18 cellular contexts compared by ENCODE assay signal in genomic region chr6:39568896-39569295, GRCh38.
A peak's percentile ranks its signal among the peaks of the same experiment; 100 is the strongest.
DNase-seq lines count a peak whose midpoint lies in the region; FAIRE-seq and TF ChIP-seq lines count a peak whose summit lies in the region.
"Had no signal": no experiment of that assay in that cellular context is flagged by ENCODE, and none has a peak within 500 bp of the region (broad histone marks: within the 10 kb centered on the region; RNA-seq: fewer than 3 reads in every experiment).

No MANE protein-coding gene starts in this region.

- H3K36me3 Mint-ChIP-seq in osteocyte (ENCODE audit: unreplicated experiment): no peaks in the 10 kb centered on the region
- H3K36me3 Mint-ChIP-seq in activated T-helper 2 cell treated with anti-CD3 and anti-CD28 coated beads, Interferon-gamma antibody, Interleukin-2, Interleukin-4, amounts not matched to agents 10 μg/mL and 5 μg/mL and 100 μg/mL, durations not matched to agents 14 hours and 24 hours and 36 hours (ENCODE audit: low read depth): no peaks in the 10 kb centered on the region

- FAIRE-seq in RCC 7860 (lab: Jason Lieb, UNC) (peak; percentile 51), GM12892 (lab: Jason Lieb, UNC) (no peak)
- FAIRE-seq: K562 had no signal

- no peaks in the 10 kb centered on the region for H3K36me3 ChIP-seq in esophagus muscularis mucosa
- no peaks in the 10 kb centered on the region for H3K36me3 ChIP-seq in esophagus squamous epithelium
- H3K36me3 ChIP-seq: heart right ventricle, spleen had no signal

- DNase-seq in Daoy (ENCODE audit: low read depth): peak; percentile 28
- peak; percentile 19 for DNase-seq in RCC 7860 (ENCODE audit: low spot score)
- no peak for DNase-seq in esophagus muscularis mucosa (ENCODE audit: extremely low spot score)
- DNase-seq in osteocyte (ENCODE audit: extremely low spot score, unreplicated experiment): no peak
- DNase-seq in OCI-M1 (lab: John Stamatoyannopoulos, UW): no peak
- no peak for DNase-seq in esophagus squamous epithelium (lab: John Stamatoyannopoulos, UW)
- no peak for DNase-seq in activated T-helper 2 cell treated with anti-CD3 and anti-CD28 coated beads, Interferon-gamma antibody, Interleukin-2, Interleukin-4, amounts not matched to agents 10 μg/mL and 5 μg/mL and 100 μg/mL, durations not matched to agents 14 hours and 24 hours and 36 hours (ENCODE audit: low spot score)
- DNase-seq in GM12892 (ENCODE audit: insufficient read length): no peak
- DNase-seq: activated gamma-delta T cell treated with Interleukin-2 at 50 U/mL for 16 hours; effector memory CD8-positive, alpha-beta T cell; heart right ventricle; mucosa of descending colon; occipital lobe; spleen; stimulated activated naive CD4-positive, alpha-beta T cell treated with Interleukin-2 at 50 U/mL for 16 hours; SW 1271 had no signal

- TF ChIP-seq CTCF in esophagus muscularis mucosa (IDR thresholded peaks at IDR 0.05) (no peak), osteocyte (IDR thresholded peaks at IDR 0.05) (no peak), esophagus squamous epithelium (IDR thresholded peaks at IDR 0.05) (no peak)

- 29% methylated on average over 1 of the region's 1 CpG for WGBS in esophagus muscularis mucosa
- 20 to 21% methylated on average over 1 of the region's 1 CpG for WGBS in esophagus squamous epithelium, 2 donors

- H3K9me3 Mint-ChIP-seq in osteocyte (ENCODE audit: unreplicated experiment): peaks cover 6% of the 10 kb centered on the region
- no peaks in the 10 kb centered on the region for H3K9me3 Mint-ChIP-seq in activated T-helper 2 cell treated with anti-CD3 and anti-CD28 coated beads, Interferon-gamma antibody, Interleukin-2, Interleukin-4, amounts not matched to agents 10 μg/mL and 5 μg/mL and 100 μg/mL, durations not matched to agents 14 hours and 24 hours and 36 hours
- H3K9me3 Mint-ChIP-seq: effector memory CD8-positive, alpha-beta T cell had no signal

- intact Hi-C loops in esophagus muscularis mucosa (cut with DNase I): no loop called here
- intact Hi-C loops in esophagus squamous epithelium (cut with DNase I): no loop called here
- intact Hi-C loops in activated T-helper 2 cell treated with anti-CD3 and anti-CD28 coated beads, Interferon-gamma antibody, Interleukin-2, Interleukin-4, amounts not matched to agents 10 μg/mL and 5 μg/mL and 100 μg/mL, durations not matched to agents 14 hours and 24 hours and 36 hours (cut with micrococcal nuclease): no loop called here

- H3K27me3 Mint-ChIP-seq in osteocyte (ENCODE audit: unreplicated experiment): no peaks in the 10 kb centered on the region
- peaks cover 7% of the 10 kb centered on the region for H3K27me3 Mint-ChIP-seq in activated T-helper 2 cell treated with anti-CD3 and anti-CD28 coated beads, Interferon-gamma antibody, Interleukin-2, Interleukin-4, amounts not matched to agents 10 μg/mL and 5 μg/mL and 100 μg/mL, durations not matched to agents 14 hours and 24 hours and 36 hours (ENCODE audit: low read depth)

- no peaks in the 10 kb centered on the region for H3K9me3 ChIP-seq in esophagus muscularis mucosa
- no peaks in the 10 kb centered on the region for H3K9me3 ChIP-seq in esophagus squamous epithelium
- H3K9me3 ChIP-seq: heart right ventricle, mucosa of descending colon, spleen had no signal

- H3K4me3 ChIP-seq in esophagus muscularis mucosa: no peak overlapping the region
- H3K4me3 ChIP-seq in esophagus squamous epithelium: no peak overlapping the region
- H3K4me3 ChIP-seq: heart right ventricle, K562, mucosa of descending colon, spleen had no signal

- no peak overlapping the region for H3K4me3 Mint-ChIP-seq in osteocyte (ENCODE audit: unreplicated experiment)
- no peak overlapping the region for H3K4me3 Mint-ChIP-seq in activated T-helper 2 cell treated with anti-CD3 and anti-CD28 coated beads, Interferon-gamma antibody, Interleukin-2, Interleukin-4, amounts not matched to agents 10 μg/mL and 5 μg/mL and 100 μg/mL, durations not matched to agents 14 hours and 24 hours and 36 hours (ENCODE audit: low read depth)
- H3K4me3 Mint-ChIP-seq: effector memory CD8-positive, alpha-beta T cell had no signal

- no peaks in the 10 kb centered on the region for H3K27me3 ChIP-seq in esophagus muscularis mucosa
- H3K27me3 ChIP-seq in esophagus squamous epithelium: no peaks in the 10 kb centered on the region
- H3K27me3 ChIP-seq: heart right ventricle, spleen had no signal

- peaks cover 62% of the 10 kb centered on the region for H3K4me1 Mint-ChIP-seq in osteocyte (ENCODE audit: unreplicated experiment)
- no peaks in the 10 kb centered on the region for H3K4me1 Mint-ChIP-seq in activated T-helper 2 cell treated with anti-CD3 and anti-CD28 coated beads, Interferon-gamma antibody, Interleukin-2, Interleukin-4, amounts not matched to agents 10 μg/mL and 5 μg/mL and 100 μg/mL, durations not matched to agents 14 hours and 24 hours and 36 hours (ENCODE audit: low read depth)

- peak overlapping the region; percentile 74 for H3K27ac Mint-ChIP-seq in osteocyte (ENCODE audit: unreplicated experiment)
- no peak overlapping the region for H3K27ac Mint-ChIP-seq in activated T-helper 2 cell treated with anti-CD3 and anti-CD28 coated beads, Interferon-gamma antibody, Interleukin-2, Interleukin-4, amounts not matched to agents 10 μg/mL and 5 μg/mL and 100 μg/mL, durations not matched to agents 14 hours and 24 hours and 36 hours
- H3K27ac Mint-ChIP-seq: effector memory CD8-positive, alpha-beta T cell had no signal

- TF ChIP-seq POLR2A in esophagus muscularis mucosa (IDR thresholded peaks at IDR 0.05; ENCODE audit: low read depth) (no peak), esophagus squamous epithelium (IDR thresholded peaks at IDR 0.05) (no peak), GM12892 (IDR thresholded peaks at IDR 0.05; ENCODE audit: low read depth, low read length) (no peak)

- H3K4me1 ChIP-seq in esophagus muscularis mucosa: peaks cover 0 to 63% (median 54%) of the 10 kb centered on the region in 4 donors
- no peaks in the 10 kb centered on the region for H3K4me1 ChIP-seq in esophagus squamous epithelium
- H3K4me1 ChIP-seq: heart right ventricle, spleen had no signal

- TF ChIP-seq EP300 in esophagus muscularis mucosa (IDR thresholded peaks at IDR 0.05): no peak

- H3K27ac ChIP-seq in esophagus muscularis mucosa (replicated peaks in 1 of 4): peak overlapping the region in 3 of 4 donors; percentile 13 to 40 (median 13)
- no peak overlapping the region for H3K27ac ChIP-seq in esophagus squamous epithelium
- H3K27ac ChIP-seq: C4-2B, heart right ventricle, spleen had no signal

Comparison
In these comparisons a context has a peak if more than half of its experiments do, and no peak if none do; other contexts are left out.
1. DNase-seq: peak in Daoy (single experiment) and RCC 7860 (single experiment); none in esophagus muscularis mucosa (single experiment), osteocyte (single experiment), OCI-M1 (single experiment), esophagus squamous epithelium (single experiment), activated T-helper 2 cell treated with anti-CD3 and anti-CD28 coated beads, Interferon-gamma antibody, Interleukin-2, Interleukin-4, amounts not matched to agents 10 μg/mL and 5 μg/mL and 100 μg/mL, durations not matched to agents 14 hours and 24 hours and 36 hours (single experiment) and GM12892 (single experiment).
2. H3K27ac ChIP-seq: peak in esophagus muscularis mucosa (3 of 4); none in esophagus squamous epithelium (0 of 4).